ENCODE assay signal across 29 cellular contexts in the genomic region with DNA sequence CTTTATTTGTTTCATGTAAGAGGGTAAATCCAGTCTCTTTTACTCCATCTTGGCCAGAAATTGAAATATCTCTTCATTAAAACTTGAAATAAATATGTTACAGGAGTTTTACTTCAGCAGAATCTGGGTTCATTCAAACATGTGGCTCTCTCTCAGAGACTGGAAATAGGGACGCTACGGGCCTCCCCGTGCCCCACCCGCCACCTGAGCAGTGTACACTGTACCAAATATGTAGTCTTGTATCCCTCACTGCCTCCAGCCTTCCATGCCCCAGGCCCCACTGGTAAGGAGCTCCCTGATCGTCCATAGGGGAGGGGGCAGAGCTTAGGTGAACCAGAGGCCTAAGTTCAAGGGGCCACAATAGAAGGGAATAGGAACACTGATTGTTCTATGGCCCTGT.
"Had no signal": no experiment of that assay in that cellular context is flagged by ENCODE, and none has a peak within 500 bp of the region (broad histone marks: within the 10 kb centered on the region; RNA-seq: fewer than 3 reads in every experiment).

No MANE protein-coding gene starts in this region.

- DNase-seq: activated CD4-positive, alpha-beta memory T cell treated with anti-CD3 and anti-CD28 coated beads, Interleukin-2, amount 10 ng/mL, durations not matched to agents 7 days and 5 days; activated CD4-positive, alpha-beta T cell treated with anti-CD3 and anti-CD28 coated beads for 1 hour; activated CD4-positive, alpha-beta T cell treated with anti-CD3 and anti-CD28 coated beads for 4 hours; activated CD4-positive, alpha-beta T cell treated with anti-CD3 and anti-CD28 coated beads, Interleukin-2, amount 10 ng/mL, durations not matched to agents 7 days and 5 days; activated CD4-positive, alpha-beta T cell treated with anti-CD3 and anti-CD28 coated beads, Interleukin-2, amount 50 U/mL, for 4 hours; activated CD8-positive, alpha-beta memory T cell treated with anti-CD3 and anti-CD28 coated beads, Interleukin-2, amount 50 U/mL, for 48 hours; activated effector memory CD4-positive, alpha-beta T cell treated with Interleukin-2 at 50 U/mL for 16 hours; activated gamma-delta T cell treated with Interleukin-2 at 50 U/mL for 16 hours; activated naive CD4-positive, alpha-beta T cell treated with Interleukin-2 at 50 U/mL for 16 hours; activated naive CD8-positive, alpha-beta T cell treated with anti-CD3 and anti-CD28 coated beads, Interleukin-2, amount 10 ng/mL, durations not matched to agents 7 days and 5 days; activated T-cell treated with anti-CD3 and anti-CD28 coated beads for 4 hours; activated T-cell treated with anti-CD3 and anti-CD28 coated beads, Interleukin-2, amount 50 U/mL, for 24 hours; activated T-cell treated with anti-CD3 and anti-CD28 coated beads, Interleukin-2, amount 50 U/mL, for 72 hours; body of pancreas; caudate nucleus; cortex of kidney; dermis blood vessel endothelial cell; effector CD4-positive, alpha-beta T cell; effector memory CD8-positive, alpha-beta T cell; erythroblast; esophagus squamous epithelium; foreskin melanocyte; heart right ventricle; T-helper 1 cell; T-helper 2 cell had no signal

- H3K27me3 Mint-ChIP-seq: activated CD4-positive, alpha-beta memory T cell treated with anti-CD3 and anti-CD28 coated beads, Interleukin-2, amount 10 ng/mL, durations not matched to agents 7 days and 5 days; activated CD4-positive, alpha-beta T cell treated with anti-CD3 and anti-CD28 coated beads, Interleukin-2, amount 10 ng/mL, durations not matched to agents 7 days and 5 days; activated naive CD8-positive, alpha-beta T cell treated with anti-CD3 and anti-CD28 coated beads, Interleukin-2, amount 10 ng/mL, durations not matched to agents 7 days and 5 days; activated T-cell treated with anti-CD3 and anti-CD28 coated beads, Interleukin-2, amount 50 U/mL, for 24 hours; effector memory CD8-positive, alpha-beta T cell had no signal

- ATAC-seq: activated naive CD4-positive, alpha-beta T cell treated with anti-CD3 and anti-CD28 coated beads, Interleukin-2, amount 50 U/mL, for 72 hours; activated T-cell treated with anti-CD3 and anti-CD28 coated beads, Interleukin-2, amount 50 U/mL, for 72 hours; body of pancreas; effector memory CD8-positive, alpha-beta T cell; gastroesophageal sphincter; heart right ventricle; WTC11 had no signal

- H3K27ac ChIP-seq: body of pancreas, esophagus squamous epithelium, gastroesophageal sphincter, VCaP had no signal

- H3K27ac Mint-ChIP-seq: activated CD4-positive, alpha-beta memory T cell treated with anti-CD3 and anti-CD28 coated beads, Interleukin-2, amount 10 ng/mL, durations not matched to agents 7 days and 5 days; activated CD4-positive, alpha-beta T cell treated with anti-CD3 and anti-CD28 coated beads, Interleukin-2, amount 10 ng/mL, durations not matched to agents 7 days and 5 days; activated naive CD8-positive, alpha-beta T cell treated with anti-CD3 and anti-CD28 coated beads, Interleukin-2, amount 10 ng/mL, durations not matched to agents 7 days and 5 days; activated T-cell treated with anti-CD3 and anti-CD28 coated beads, Interleukin-2, amount 50 U/mL, for 24 hours; activated T-cell treated with anti-CD3 and anti-CD28 coated beads, Interleukin-2, amount 50 U/mL, for 72 hours; WTC11 had no signal

- H3K9me3 ChIP-seq: body of pancreas, esophagus squamous epithelium had no signal

- H3K36me3 ChIP-seq: esophagus squamous epithelium, gastroesophageal sphincter, heart right ventricle had no signal

- H3K27me3 ChIP-seq: body of pancreas, esophagus squamous epithelium, gastroesophageal sphincter, heart right ventricle had no signal

- H3K4me3 Mint-ChIP-seq: activated CD4-positive, alpha-beta memory T cell treated with anti-CD3 and anti-CD28 coated beads, Interleukin-2, amount 10 ng/mL, durations not matched to agents 7 days and 5 days; activated CD4-positive, alpha-beta T cell treated with anti-CD3 and anti-CD28 coated beads, Interleukin-2, amount 10 ng/mL, durations not matched to agents 7 days and 5 days; activated naive CD8-positive, alpha-beta T cell treated with anti-CD3 and anti-CD28 coated beads, Interleukin-2, amount 10 ng/mL, durations not matched to agents 7 days and 5 days; activated T-cell treated with anti-CD3 and anti-CD28 coated beads, Interleukin-2, amount 50 U/mL, for 24 hours; WTC11 had no signal

- H3K4me3 ChIP-seq: body of pancreas, esophagus squamous epithelium, gastroesophageal sphincter, heart right ventricle had no signal

- H3K9me3 Mint-ChIP-seq: activated naive CD4-positive, alpha-beta T cell treated with anti-CD3 and anti-CD28 coated beads, Interleukin-2, amount 50 U/mL, for 72 hours; effector memory CD8-positive, alpha-beta T cell; WTC11 had no signal

- H3K36me3 Mint-ChIP-seq: activated naive CD4-positive, alpha-beta T cell treated with anti-CD3 and anti-CD28 coated beads, Interleukin-2, amount 50 U/mL, for 72 hours; WTC11 had no signal
